Comparison of ENCODE assay signal across 8 cellular contexts in the genomic region with DNA sequence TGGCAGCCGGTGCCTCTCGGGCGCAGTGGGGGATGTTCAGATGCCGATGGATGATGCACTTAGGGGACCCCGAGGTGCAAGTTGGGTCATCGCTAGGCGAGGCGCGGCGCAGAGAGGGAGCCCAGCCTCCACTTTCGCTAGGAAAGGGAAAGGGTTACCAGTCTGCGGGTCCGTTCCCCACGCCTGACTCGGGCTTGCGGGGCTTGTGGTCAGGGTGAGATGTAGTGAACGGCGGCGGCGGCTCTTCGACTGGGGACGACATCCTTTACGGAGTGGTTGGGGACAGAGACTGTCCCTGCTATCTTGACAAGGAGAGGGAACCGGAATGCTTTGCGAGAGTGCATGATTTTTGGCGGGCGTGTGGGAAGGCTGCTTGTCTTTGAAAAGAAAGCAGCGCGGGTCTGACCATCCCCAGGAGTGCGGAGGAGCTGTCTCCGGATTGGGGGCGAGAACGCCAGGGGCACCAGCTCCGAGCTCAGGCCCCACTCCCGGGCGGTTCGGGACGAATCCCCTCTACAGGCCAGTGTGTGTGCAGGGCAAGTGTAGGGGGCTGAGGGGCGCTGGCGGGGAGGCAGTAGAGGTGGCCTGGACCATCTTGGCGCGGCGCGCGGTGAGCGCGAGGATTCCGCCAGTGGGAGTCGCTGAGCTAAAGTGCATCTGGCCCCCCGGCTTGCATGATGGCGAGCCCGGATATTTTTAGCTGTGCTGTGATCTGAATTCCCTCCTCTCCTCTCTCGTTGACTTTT.
DNase-seq lines count a peak whose midpoint lies in the region; ATAC-seq lines count a peak whose summit lies in the region.

No MANE protein-coding gene starts in this region.

- intact Hi-C loops in posterior cingulate gyrus (cut with DNase I) = no loop called here

- ATAC-seq in HG03521 (IDR thresholded peaks at IDR 0.05; ENCODE audit: unreplicated experiment) (no peak), HG03520 (IDR thresholded peaks at IDR 0.05; ENCODE audit: unreplicated experiment) (no peak)

- DNase-seq in DMS79 (lab: John Stamatoyannopoulos, UW) (peak; percentile 66), NCI-H748 (lab: John Stamatoyannopoulos, UW; ENCODE audit: unreplicated experiment) (peak; percentile 62), globus pallidus (ENCODE audit: low spot score) (peak; percentile 31), posterior cingulate gyrus (peak in 9 of 10 donors; percentile 29 to 89 (median 56)), NCI-H2171 treated with DMSO at 0.1 percent for 48 hours (lab: John Stamatoyannopoulos, UW) (no peak)
- DNase-seq in activated effector memory CD4-positive, alpha-beta T cell treated with anti-CD3 and anti-CD28 coated beads, Interleukin-2, amount 50 U/mL, for 16 hours = no peak

Comparison
In these comparisons a context has a peak if more than half of its experiments do, and no peak if none do; other contexts are left out.
1. DNase-seq: peak in DMS79 (single experiment), NCI-H748 (single experiment), globus pallidus (single experiment) and posterior cingulate gyrus (9 of 10); none in NCI-H2171 treated with DMSO at 0.1 percent for 48 hours (single experiment) and activated effector memory CD4-positive, alpha-beta T cell treated with anti-CD3 and anti-CD28 coated beads, Interleukin-2, amount 50 U/mL, for 16 hours (single experiment).